In genomic region chr2:215930505-215931233, GRCh38 we compare ENCODE assay signal across 11 cellular contexts.
A peak's percentile ranks its signal among the peaks of the same experiment; 100 is the strongest.
DNase-seq lines count a peak whose midpoint lies in the region; ATAC-seq, FAIRE-seq and TF ChIP-seq lines count a peak whose summit lies in the region.
"Had no signal": no experiment of that assay in that cellular context is flagged by ENCODE, and none has a peak within 500 bp of the region (broad histone marks: within the 10 kb centered on the region; RNA-seq: fewer than 3 reads in every experiment).

No MANE protein-coding gene starts in this region.

- H3K23ac ChIP-seq in IMR-90 (ENCODE audit: low read depth, low read length), result no peak overlapping the region

- H2AFZ ChIP-seq in IMR-90 (replicated peaks; ENCODE audit: low read length, poor library complexity), result no peak overlapping the region

- no peak overlapping the region for H2BK5ac ChIP-seq in IMR-90 (ENCODE audit: low read depth, low read length, poor library complexity, severe bottlenecking)

- H3K9me3 ChIP-seq in A673 (ENCODE audit: low read depth, low read length, poor library complexity, severe bottlenecking), result no peaks in the 10 kb centered on the region
- no peaks in the 10 kb centered on the region for H3K9me3 ChIP-seq in IMR-90 (ENCODE audit: control insufficient read depth, insufficient read depth, low read length)
- H3K9me3 ChIP-seq in lower lobe of right lung, result no peaks in the 10 kb centered on the region

- H3K4me1 ChIP-seq in A673 (ENCODE audit: insufficient read depth, low read length, poor library complexity, severe bottlenecking) (peaks cover 16% of the 10 kb centered on the region), IMR-90 (ENCODE audit: control insufficient read depth, insufficient read depth, low read length) (peaks cover 8% of the 10 kb centered on the region), lower lobe of right lung (peaks cover 10% of the 10 kb centered on the region)

- no peak for TF ChIP-seq RAD21 in IMR-90 (IDR thresholded peaks at IDR 0.05; ENCODE audit: low read length)

- no peak overlapping the region for H2BK120ac ChIP-seq in IMR-90 (ENCODE audit: low read depth, low read length)

- H3K18ac ChIP-seq in IMR-90 (ENCODE audit: low read depth, low read length), result peak overlapping the region; percentile 25; the same call in 1 of the 2 replicates

- H3K9ac ChIP-seq in IMR-90 (ENCODE audit: low read depth, low read length), result no peak overlapping the region

- no peak overlapping the region for H2AK9ac ChIP-seq in IMR-90 (replicated peaks; ENCODE audit: low read depth, low read length, poor library complexity)

- no CpG with 5 or more reads among the region's 8 CpGs for WGBS in IMR-90 (ENCODE audit: extremely low coverage in 2 of 2, insufficient read length in 1 of 2), 2 experiments

- no peaks in the 10 kb centered on the region for H3K27me3 ChIP-seq in A673 (replicated peaks; ENCODE audit: insufficient read depth, low read depth, low read length, poor library complexity)
- no peaks in the 10 kb centered on the region for H3K27me3 ChIP-seq in IMR-90 (ENCODE audit: control insufficient read depth, insufficient read depth, low read length)
- no peaks in the 10 kb centered on the region for H3K27me3 ChIP-seq in bronchial epithelial cell (ENCODE audit: control insufficient read depth, insufficient read depth, low read length)
- no peaks in the 10 kb centered on the region for H3K27me3 ChIP-seq in lower lobe of right lung (ENCODE audit: low read depth)

- FAIRE-seq in bronchial epithelial cell (lab: Jason Lieb, UNC), result no peak
- FAIRE-seq: small intestine had no signal

- H2AK5ac ChIP-seq in IMR-90 (ENCODE audit: low read depth, low read length), result peak overlapping the region; percentile 25; the same call in 1 of the 2 replicates

- peaks cover 5% of the 10 kb centered on the region; the same call in 1 of the 2 replicates for H3K9me1 ChIP-seq in IMR-90 (ENCODE audit: insufficient read depth, low read length)

- POLR2A ChIA-PET in A673 (lab: Charles Lee; ENCODE audit: low non-redundant PET) (interaction anchor here (0.5 to 0.7 kb wide), 3 partner anchors 32 to 521 kb away, joined by 3 to 5 read pairs (median 4); no protein-coding TSS in a partner anchor), IMR-90 (lab: Charles Lee; ENCODE audit: unreplicated experiment) (no interaction called here)

- DNase-seq in A673 (ENCODE audit: low spot score) (no peak), IMR-90 (peak; percentile 48), bronchial epithelial cell (ENCODE audit: low read depth) (peak; percentile 61), lower lobe of right lung (no peak), NCI-H2171 treated with DMSO at 0.1 percent for 48 hours (lab: John Stamatoyannopoulos, UW) (no peak), occipital lobe (lab: John Stamatoyannopoulos, UW) (no peak)
- DNase-seq: KG1; stimulated activated naive CD4-positive, alpha-beta T cell treated with Interleukin-2 at 50 U/mL for 16 hours had no signal

- H3K27ac ChIP-seq in A673 (ENCODE audit: low read depth, low read length, poor library complexity, severe bottlenecking) (peak overlapping the region; percentile 9), IMR-90 (ENCODE audit: insufficient read depth, low read length) (no peak overlapping the region), lower lobe of right lung (peak overlapping the region; percentile 24)

- TF ChIP-seq POLR2A in IMR-90 (IDR thresholded peaks at IDR 0.05; ENCODE audit: low read depth, low read length), result no peak

- no TSS peak for BruUV-seq in A673 (replicated peaks; lab: Mats Ljungman, UMichigan)
- BruUV-seq in IMR-90 (replicated peaks; lab: Mats Ljungman, UMichigan), result no TSS peak

- no peaks in the 10 kb centered on the region for H3K79me1 ChIP-seq in IMR-90 (ENCODE audit: low read depth in 1 of 2, low read length in 2 of 2)

- CTCF ChIA-PET in A673 (lab: Charles Lee) (interaction anchor here (0.6 to 1.5 kb wide), 4 partner anchors 19 to 549 kb away, joined by 3 to 6 read pairs (median 4); no protein-coding TSS in a partner anchor), IMR-90 (lab: Yijun Ruan, JAX) (interaction anchor here (0.6 to 1.9 kb wide), 8 partner anchors 9 to 1118 kb away, joined by 3 to 7 read pairs (median 3); no protein-coding TSS in a partner anchor)

- H4K8ac ChIP-seq in IMR-90 (ENCODE audit: low read depth in 2 of 2, low read length in 2 of 2), result 0 out of 4 replicates have a peak overlapping the region, but pooled peaks of 1 of the 2 experiments have one; percentile 26

- intact Hi-C loops in A673 (cut with micrococcal nuclease; ENCODE audit: unreplicated experiment) (loop anchor here (10.0 kb wide), 1 partner anchor 1126 kb away; the partner anchor contains the start of gene BARD1), IMR-90 (cut with micrococcal nuclease) (loop anchor here (2.0 to 10.0 kb wide), 3 partner anchors 656 to 1126 kb away; partner anchors contain the start of gene BARD1), lower lobe of right lung (cut with DNase I) (no loop called here)

- H3K4me2 ChIP-seq in IMR-90 (ENCODE audit: low read depth, low read length), result peak overlapping the region; percentile 37; the same call in 1 of the 2 replicates

- H2BK15ac ChIP-seq in IMR-90 (ENCODE audit: low read depth, low read length), result no peak overlapping the region

- dilution Hi-C loops in IMR-90 (cut with HindIII; ENCODE audit: low sequenced_read_pairs, unreplicated experiment), result no loop called here

- in situ Hi-C loops in IMR-90 (cut with MboI; ENCODE audit: low sequenced_read_pairs), result loop anchor here (10.0 to 25.0 kb wide), 2 partner anchors 966 to 1118 kb away; partner anchors contain the start of gene BARD1

- peak overlapping the region; percentile 57; the same call in 1 of the 2 replicates for H2BK20ac ChIP-seq in IMR-90 (ENCODE audit: low read depth, low read length)

- no peak overlapping the region for H3K14ac ChIP-seq in IMR-90 (replicated peaks; ENCODE audit: low read depth, low read length)

- no peak overlapping the region for H4K91ac ChIP-seq in IMR-90 (ENCODE audit: insufficient read depth, low read depth, low read length)

- ATAC-seq in IMR-90 (ENCODE audit: low read depth) (peak; percentile 52), lower lobe of right lung (peak in 1 of 2 donors; percentile 79), HG03469 (IDR thresholded peaks at IDR 0.05; ENCODE audit: unreplicated experiment) (no peak), HG03097 (IDR thresholded peaks at IDR 0.05; ENCODE audit: low FRiP score, unreplicated experiment) (no peak)

- no peak overlapping the region for H3K4me3 ChIP-seq in A673 (ENCODE audit: low read depth, low read length, poor library complexity, severe bottlenecking)
- no peak overlapping the region for H3K4me3 ChIP-seq in IMR-90 (ENCODE audit: insufficient read depth, low read depth, low read length)
- H3K4me3 ChIP-seq in bronchial epithelial cell (ENCODE audit: low read depth, low read length), result peak overlapping the region; percentile 10
- H3K4me3 ChIP-seq in lower lobe of right lung, result peak overlapping the region; percentile 24

- no peak overlapping the region for H3K56ac ChIP-seq in IMR-90 (ENCODE audit: extremely low read depth, insufficient read depth, low read length)

- no peak overlapping the region for H3K4ac ChIP-seq in IMR-90 (ENCODE audit: low read depth, low read length)

- no peak overlapping the region for H4K5ac ChIP-seq in IMR-90 (ENCODE audit: low read depth, low read length)

- no peaks in the 10 kb centered on the region for H3K36me3 ChIP-seq in A673 (ENCODE audit: insufficient read depth, low read length, poor library complexity, severe bottlenecking)
- no peaks in the 10 kb centered on the region for H3K36me3 ChIP-seq in IMR-90 (ENCODE audit: control insufficient read depth, insufficient read depth, low read length)
- no peaks in the 10 kb centered on the region for H3K36me3 ChIP-seq in bronchial epithelial cell (ENCODE audit: control insufficient read depth, insufficient read depth, low read length)
- H3K36me3 ChIP-seq in lower lobe of right lung, result no peaks in the 10 kb centered on the region

- TF ChIP-seq CTCF in A673 (conservative IDR thresholded peaks at IDR 0.05; ENCODE audit: low read depth, low read length) (no peak), IMR-90 (conservative IDR thresholded peaks at IDR 0.05; ENCODE audit: low read depth, low read length) (no peak), bronchial epithelial cell (IDR thresholded peaks at IDR 0.05; ENCODE audit: insufficient read depth, low read length, severe bottlenecking) (no peak), lower lobe of right lung (IDR thresholded peaks at IDR 0.05) (no peak)

- no peaks in the 10 kb centered on the region for H4K20me1 ChIP-seq in IMR-90 (ENCODE audit: insufficient read depth, low read length)

TF ChIP-seq in IMR-90, 13 proteins besides CTCF, POLR2A, EP300 and RAD21:
- TF ChIP-seq MAFK (IDR thresholded peaks at IDR 0.05; ENCODE audit: low read depth, low read length), result no peak
- TF ChIP-seq MAZ (IDR thresholded peaks at IDR 0.05; ENCODE audit: borderline replicate concordance, low read depth, low read length), result no peak
- TF ChIP-seq ELK1 (IDR thresholded peaks at IDR 0.05; ENCODE audit: borderline replicate concordance, low read depth, low read length), result no peak
- TF ChIP-seq MXI1 (IDR thresholded peaks at IDR 0.05; ENCODE audit: borderline replicate concordance, low read depth, low read length), result no peak
- no peak for TF ChIP-seq USF2 (IDR thresholded peaks at IDR 0.05; ENCODE audit: low read depth, low read length)
- no peak for TF ChIP-seq NFE2L2 (IDR thresholded peaks at IDR 0.05; ENCODE audit: low read depth, low read length)
- TF ChIP-seq RCOR1 (IDR thresholded peaks at IDR 0.05; ENCODE audit: insufficient replicate concordance, low read length), result no peak
- no peak for TF ChIP-seq BHLHE40 (IDR thresholded peaks at IDR 0.05; ENCODE audit: low read depth, low read length)

Comparison
In these comparisons a context has a peak if more than half of its experiments do, and no peak if none do; other contexts are left out.
1. DNase-seq: peak in IMR-90 (single experiment) and bronchial epithelial cell (single experiment); none in A673 (single experiment), lower lobe of right lung (single experiment), NCI-H2171 treated with DMSO at 0.1 percent for 48 hours (single experiment) and occipital lobe (single experiment).
2. H3K4me3 ChIP-seq: peak in bronchial epithelial cell (single experiment) and lower lobe of right lung (single experiment); none in A673 (single experiment) and IMR-90 (single experiment).